In the genomic region with DNA sequence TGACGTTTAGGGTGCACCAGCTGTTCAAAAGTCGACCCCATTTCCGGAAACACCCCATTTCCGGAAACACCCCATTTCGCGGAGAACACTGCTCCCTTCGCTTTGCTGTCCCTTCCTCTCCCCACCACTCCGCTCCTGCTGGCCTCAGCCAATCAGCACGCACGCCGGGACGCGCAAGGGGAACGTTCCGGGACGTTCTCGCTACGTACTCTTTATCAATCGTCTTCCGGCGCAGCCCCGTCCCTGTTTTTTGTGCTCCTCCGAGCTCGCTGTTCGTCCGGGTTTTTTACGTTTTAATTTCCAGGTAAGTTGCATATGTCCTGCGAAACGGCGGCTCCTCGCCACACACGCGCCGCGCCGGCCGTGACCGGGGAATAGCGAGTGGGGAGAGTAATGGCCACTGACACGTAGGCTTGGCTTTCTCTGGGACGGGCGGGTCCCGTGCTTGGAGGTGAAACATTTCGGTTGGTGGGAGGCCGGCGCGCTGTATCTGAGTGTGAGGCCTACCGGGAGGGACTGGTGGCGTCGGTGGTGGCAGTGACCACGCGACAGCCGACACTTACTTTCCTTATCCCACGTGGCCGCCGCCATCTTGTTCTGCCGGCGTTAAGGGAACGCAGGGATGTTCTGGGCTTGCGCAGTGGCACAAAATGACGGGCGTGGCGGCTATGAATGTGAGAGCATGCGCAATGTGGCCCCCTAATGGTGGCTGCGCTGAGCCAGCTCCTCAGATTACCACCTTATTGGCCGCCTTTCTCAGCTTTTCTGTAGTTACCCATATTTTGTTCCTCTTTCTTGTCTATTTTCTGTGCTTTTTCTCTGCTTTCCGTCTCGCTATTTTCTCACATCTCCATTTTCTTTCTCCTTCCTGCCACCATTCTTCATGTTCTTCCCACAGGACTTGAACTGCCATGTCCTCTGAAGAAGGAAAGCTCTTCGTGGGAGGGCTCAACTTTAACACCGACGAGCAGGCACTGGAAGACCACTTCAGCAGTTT, we compare ENCODE assay signal across 8 cellular contexts. TPM values are rescaled to one million over a fixed set of nuclear protein-coding genes. Genes with fewer than 3 reads are reported as not detected.
DNase-seq lines count a peak whose midpoint lies in the region; ATAC-seq, FAIRE-seq and TF ChIP-seq lines count a peak whose summit lies in the region.

Gene RBM3, plus strand, starts transcription at position 215 of the 997 bp plus-strand sequence. Its CDS starts 697 bp downstream, at position 912.

- peak within 1 kb of the TSS; percentile 97 for H3K9ac ChIP-seq in HepG2 (ENCODE audit: insufficient read depth, low read depth, low read length)

- H3K36me3 ChIP-seq in HepG2 (replicated peaks in 1 of 2; ENCODE audit: control insufficient read depth in 1 of 2, insufficient read depth in 2 of 2, low read length in 2 of 2): peaks cover 4 to 32% of the 10 kb centered on the region in 2 experiments; a peak in 4 of 5 replicates

- H3K36me3 Mint-ChIP-seq in CD4-positive, alpha-beta T cell (ENCODE audit: low read depth): peaks cover 58% of the 10 kb centered on the region
- H3K36me3 Mint-ChIP-seq in dendritic cell treated with granulocyte-macrophage colony-stimulating factor and Interleukin-4, amounts not matched to agents 40 ng/mL and 50 ng/mL, for 4 days (ENCODE audit: low read depth): peaks cover 61% of the 10 kb centered on the region

- TSS peak; percentile 76 for BruUV-seq in HepG2 (replicated peaks; lab: Mats Ljungman, UMichigan)

- peak within 1 kb of the TSS; percentile 88 for H3K4me2 ChIP-seq in HepG2 (ENCODE audit: low read depth, low read length)

- peak within 1 kb of the TSS; percentile 86 for H2AFZ ChIP-seq in HepG2 (ENCODE audit: low read length)

- DNase-seq in CD4-positive, alpha-beta T cell: peak; percentile 80 to 94 (median 88)
- peak; percentile 84 for DNase-seq in NCI-H774 (lab: John Stamatoyannopoulos, UW)
- peak; percentile 87 to 88 for DNase-seq in activated CD4-positive, alpha-beta T cell treated with anti-CD3 and anti-CD28 coated beads, Interleukin-2, amount 50 U/mL, for 4 hours
- peak; percentile 82 for DNase-seq in HepG2 (ENCODE audit: low spot score)
- DNase-seq in stimulated activated CD4-positive, alpha-beta T cell treated with anti-CD3 and anti-CD28 coated beads, Interleukin-2, amount 100 ng/mL, for 48 hours: peak; percentile 76 to 77

- intact Hi-C loops in CD4-positive, alpha-beta T cell (cut with DNase I, micrococcal nuclease): loop anchor here (1.0 to 10.0 kb wide), 5 partner anchors 22 to 100 kb away; partner anchors contain the start of genes TBC1D25 (in 2 of the 2), EBP (in 1 of the 2), FTSJ1 (in 1 of the 2) and SLC38A5 (in 1 of the 2)
- intact Hi-C loops in dendritic cell treated with granulocyte-macrophage colony-stimulating factor and Interleukin-4, amounts not matched to agents 40 ng/mL and 50 ng/mL, for 4 days (cut with micrococcal nuclease): loop anchor here (1.0 to 10.0 kb wide), 2 partner anchors 35 to 1340 kb away; partner anchors contain the start of genes TBC1D25 and USP11
- intact Hi-C loops in HepG2 (cut with micrococcal nuclease; ENCODE audit: unreplicated experiment): no loop called here

- ATAC-seq in CD4-positive, alpha-beta T cell (ENCODE audit: poor library complexity): peak; percentile 93
- peak; percentile 80 for ATAC-seq in GM19395 (IDR thresholded peaks at IDR 0.05; ENCODE audit: unreplicated experiment)
- ATAC-seq in HG03565 (IDR thresholded peaks at IDR 0.05; ENCODE audit: unreplicated experiment): peak; percentile 63
- peak; percentile 97 for ATAC-seq in HepG2

- H4K20me1 ChIP-seq in HepG2 (ENCODE audit: insufficient read depth, low read length): peaks cover 6% of the 10 kb centered on the region

- H3K4me3 Mint-ChIP-seq in CD4-positive, alpha-beta T cell: peak within 1 kb of the TSS; percentile 98
- peak within 1 kb of the TSS; percentile 79 for H3K4me3 Mint-ChIP-seq in dendritic cell treated with granulocyte-macrophage colony-stimulating factor and Interleukin-4, amounts not matched to agents 40 ng/mL and 50 ng/mL, for 4 days

- TF ChIP-seq POLR2A in HepG2 (IDR thresholded peaks at IDR 0.05; ENCODE audit: insufficient read depth in 1 of 2, low read depth in 2 of 2, low read length in 2 of 2): peak; percentile 62 to 91

- peak within 1 kb of the TSS; percentile 73 to 79 (median 74) for H3K4me3 ChIP-seq in HepG2 (replicated peaks in 1 of 3; ENCODE audit: insufficient read depth in 1 of 3, low read depth in 2 of 3, low read length in 3 of 3)

- peaks cover 16% of the 10 kb centered on the region for H3K79me2 ChIP-seq in HepG2 (ENCODE audit: insufficient read depth, low read length)

- WGBS in HepG2 (ENCODE audit: low lambda C conversion rate): 3% methylated on average over 21 of the region's 71 CpGs

- peak; percentile 94 for FAIRE-seq in HepG2 (lab: Jason Lieb, UNC)

- H3K27me3 Mint-ChIP-seq in CD4-positive, alpha-beta T cell: no peaks in the 10 kb centered on the region
- no peaks in the 10 kb centered on the region for H3K27me3 Mint-ChIP-seq in dendritic cell treated with granulocyte-macrophage colony-stimulating factor and Interleukin-4, amounts not matched to agents 40 ng/mL and 50 ng/mL, for 4 days

- no peaks in the 10 kb centered on the region for H3K9me3 Mint-ChIP-seq in CD4-positive, alpha-beta T cell
- no peaks in the 10 kb centered on the region for H3K9me3 Mint-ChIP-seq in dendritic cell treated with granulocyte-macrophage colony-stimulating factor and Interleukin-4, amounts not matched to agents 40 ng/mL and 50 ng/mL, for 4 days

- TF ChIP-seq RAD21 in HepG2 (CRISPR knock-in tag; IDR thresholded peaks at IDR 0.05): no peak

- H3K27ac Mint-ChIP-seq in CD4-positive, alpha-beta T cell: peak within 1 kb of the TSS; percentile 98
- peak within 1 kb of the TSS; percentile 100 for H3K27ac Mint-ChIP-seq in dendritic cell treated with granulocyte-macrophage colony-stimulating factor and Interleukin-4, amounts not matched to agents 40 ng/mL and 50 ng/mL, for 4 days

- peaks cover 27% of the 10 kb centered on the region for H3K4me1 Mint-ChIP-seq in CD4-positive, alpha-beta T cell (ENCODE audit: low read depth)
- H3K4me1 Mint-ChIP-seq in dendritic cell treated with granulocyte-macrophage colony-stimulating factor and Interleukin-4, amounts not matched to agents 40 ng/mL and 50 ng/mL, for 4 days (ENCODE audit: low read depth): peaks cover 25% of the 10 kb centered on the region

- H3K27ac ChIP-seq in CD4-positive, alpha-beta T cell (ENCODE audit: low read depth, low read length): peak within 1 kb of the TSS; percentile 99
- peak within 1 kb of the TSS; percentile 97 for H3K27ac ChIP-seq in HepG2 (ENCODE audit: extremely low read length, insufficient read depth, low read length)

- POLR2A ChIA-PET in CD4-positive, alpha-beta T cell (lab: Charles Lee): interaction anchor here (0.7 to 3.1 kb wide), 45 partner anchors 9 to 1357 kb away, joined by 3 to 101 read pairs (median 4); partner anchors contain the start of genes EBP, GRIPAP1, HDAC6 and OTUD5
- POLR2A ChIA-PET in HepG2 (lab: Yijun Ruan, JAX): interaction anchor here (0.6 to 1.8 kb wide), 16 partner anchors 9 to 689 kb away, joined by 3 to 28 read pairs (median 6); partner anchors contain the start of genes EBP and TBC1D25

- H3K9me3 ChIP-seq in CD4-positive, alpha-beta T cell (ENCODE audit: control insufficient read depth, low read length): no peaks in the 10 kb centered on the region
- no peaks in the 10 kb centered on the region for H3K9me3 ChIP-seq in HepG2 (ENCODE audit: low read length)

- 0 out of 4 replicates have a peak, but pooled peaks of 1 of the 2 experiments have one; percentile 6 for TF ChIP-seq EP300 in HepG2 (IDR thresholded peaks at IDR 0.05; ENCODE audit: low read depth in 2 of 2, low read length in 2 of 2)
- TF ChIP-seq EP300 in HepG2 (CRISPR knock-in tag; IDR thresholded peaks at IDR 0.05; ENCODE audit: borderline replicate concordance): no peak

- H3K4me1 ChIP-seq in HepG2 (ENCODE audit: insufficient read depth, low read length): peaks cover 24% of the 10 kb centered on the region

- TF ChIP-seq CTCF in CD4-positive, alpha-beta T cell (IDR thresholded peaks at IDR 0.05): peak; percentile 36
- peak; percentile 56 for TF ChIP-seq CTCF in HepG2 (CRISPR knock-in tag; IDR thresholded peaks at IDR 0.05)

- CTCF ChIA-PET in CD4-positive, alpha-beta T cell (lab: Charles Lee): interaction anchor here (1.3 kb wide), 1 partner anchor 35 kb away, joined by 4 read pairs; the partner anchor contains the start of gene TBC1D25
- CTCF ChIA-PET in HepG2 (lab: Yijun Ruan, JAX; ENCODE audit: low intra/inter-chr PET ratio, low total read pairs): no interaction called here

- in situ Hi-C loops in HepG2 (cut with HindIII; ENCODE audit: extremely low pct_ligation_motif_present, low pct_unique_long_range_greater_than_20kb): no loop called here

- no peaks in the 10 kb centered on the region for H3K27me3 ChIP-seq in CD4-positive, alpha-beta T cell (ENCODE audit: control insufficient read depth, insufficient read depth, low read length)
- H3K27me3 ChIP-seq in HepG2 (ENCODE audit: control insufficient read depth in 1 of 2, insufficient read depth in 2 of 2, low read length in 2 of 2): no peaks in the 10 kb centered on the region; a peak in 1 of 5 replicates

TF ChIP-seq in HepG2, 621 proteins besides CTCF, POLR2A, EP300 and RAD21 (continues in another document):
- TF ChIP-seq ZNF451 (CRISPR knock-in tag; IDR thresholded peaks at IDR 0.05): no peak

RNA-seq across cellular contexts. Expression of gene RBM3, which starts in this region (rescaled TPM):
- total RNA-seq in CD4-positive, alpha-beta T cell: 100 to 1,000 TPM; 351 to 377 TPM
- 182 and 239 TPM in 2 replicates for total RNA-seq in HepG2 (2016; rRNA removed; fragmentation: Illumina TruSeq; extraction: Trizol)
- 72.2 and 83.3 TPM in 2 replicates for total RNA-seq in HepG2 (2016; cell fraction: cytosol; rRNA removed; fragmentation: Illumina TruSeq; extraction: Trizol; ENCODE audit: low read depth)
- total RNA-seq in HepG2 (2016; cell fraction: insoluble cytoplasmic fraction; rRNA removed; fragmentation: Illumina TruSeq; extraction: Trizol): 186 and 267 TPM in 2 replicates
- 111 and 139 TPM in 2 replicates for total RNA-seq in HepG2 (2016; cell fraction: membrane; rRNA removed; fragmentation: Illumina TruSeq; extraction: Trizol)
- 96.1 and 99.4 TPM in 2 replicates for total RNA-seq in HepG2 (2016; cell fraction: nucleus; rRNA removed; fragmentation: Illumina TruSeq; extraction: Trizol)
- 109 and 123 TPM in 2 replicates for polyA plus RNA-seq in HepG2 (2011; rRNA removed)
- 78.5 and 83.5 TPM in 2 replicates for polyA plus RNA-seq in HepG2 (2011; cell fraction: cytosol; rRNA removed)
- 120 and 154 TPM in 2 replicates for polyA plus RNA-seq in HepG2 (2011; cell fraction: nucleus; rRNA removed)
- 62.4 and 136 TPM in 2 replicates for polyA plus RNA-seq in HepG2 (2012)
- 83.2 and 86.4 TPM in 2 replicates for polyA plus RNA-seq in HepG2 (2016; cell fraction: cytosol; fragmentation: Illumina TruSeq; extraction: Trizol; ENCODE audit: low read depth)
- polyA plus RNA-seq in HepG2 (2016; cell fraction: insoluble cytoplasmic fraction; fragmentation: Illumina TruSeq; extraction: Trizol; ENCODE audit: low read depth): 284 and 351 TPM in 2 replicates
- 125 and 144 TPM in 2 replicates for polyA plus RNA-seq in HepG2 (2016; cell fraction: membrane; fragmentation: Illumina TruSeq; extraction: Trizol; ENCODE audit: low read depth)
- 196 and 214 TPM in 2 replicates for polyA plus RNA-seq in HepG2 (2016; cell fraction: nucleus; fragmentation: Illumina TruSeq; extraction: Trizol; ENCODE audit: insufficient read depth, low read depth)
- polyA minus RNA-seq in HepG2 (2011; rRNA and poly(A)+ RNA removed; ENCODE audit: low replicate concordance): 139 and 240 TPM in 2 replicates
- polyA minus RNA-seq in HepG2 (2011; cell fraction: cytosol; rRNA and poly(A)+ RNA removed): 47.4 and 57.2 TPM in 2 replicates
- polyA minus RNA-seq in HepG2 (2011; cell fraction: nucleus; rRNA and poly(A)+ RNA removed): 163 and 176 TPM in 2 replicates

Comparison
In these comparisons a context has a peak if more than half of its experiments do, and no peak if none do; other contexts are left out.
1. Peak in every context shown above with its lines: DNase-seq, ATAC-seq, H3K4me3 ChIP-seq and H3K27ac ChIP-seq.